ENCODE assay signal across 23 cellular contexts in genomic region chr12:128381537-128381936, GRCh38.
A peak's percentile ranks its signal among the peaks of the same experiment; 100 is the strongest.
DNase-seq lines count a peak whose midpoint lies in the region; ATAC-seq and TF ChIP-seq lines count a peak whose summit lies in the region.
"Had no signal": no experiment of that assay in that cellular context is flagged by ENCODE, and none has a peak within 500 bp of the region (broad histone marks: within the 10 kb centered on the region; RNA-seq: fewer than 3 reads in every experiment).

No MANE protein-coding gene starts in this region.

- H3K36me3 Mint-ChIP-seq in endodermal cell (ENCODE audit: low read depth), result no peaks in the 10 kb centered on the region
- H3K36me3 Mint-ChIP-seq in mesothelial cell of epicardium, result no peaks in the 10 kb centered on the region
- no peaks in the 10 kb centered on the region for H3K36me3 Mint-ChIP-seq in activated T-cell treated with anti-CD3 and anti-CD28 coated beads, Interleukin-2, amount 50 U/mL, for 4 hours (ENCODE audit: insufficient read depth)

- H2AK5ac ChIP-seq in trophoblast cell (ENCODE audit: low read length), result no peak overlapping the region

- no peak overlapping the region for H4K12ac ChIP-seq in trophoblast cell (ENCODE audit: low read depth, low read length)

- H4K8ac ChIP-seq in trophoblast cell (ENCODE audit: low read depth, low read length), result no peak overlapping the region

- H3K18ac ChIP-seq in trophoblast cell (ENCODE audit: low read length), result no peak overlapping the region

- H3K4ac ChIP-seq in trophoblast cell (ENCODE audit: low read depth, low read length), result no peak overlapping the region

- no peak overlapping the region for H3K27ac Mint-ChIP-seq in endodermal cell
- no peak overlapping the region for H3K27ac Mint-ChIP-seq in mesothelial cell of epicardium
- H3K27ac Mint-ChIP-seq: activated naive CD4-positive, alpha-beta T cell treated with anti-CD3 and anti-CD28 coated beads for 36 hours; B cell; dendritic cell treated with granulocyte-macrophage colony-stimulating factor and Interleukin-4, amounts not matched to agents 40 ng/mL and 50 ng/mL, for 4 days had no signal

- H2AFZ ChIP-seq in trophoblast cell (ENCODE audit: insufficient read depth, low read length, poor library complexity), result no peak overlapping the region

- H3K4me3 ChIP-seq in endodermal cell (ENCODE audit: low read length), result no peak overlapping the region
- H3K4me3 ChIP-seq in trophoblast cell (ENCODE audit: low read depth, low read length), result no peak overlapping the region
- H3K4me3 ChIP-seq: stomach had no signal

- H3K36me3 ChIP-seq in endodermal cell (ENCODE audit: control insufficient read depth, insufficient read depth, low read length), result no peaks in the 10 kb centered on the region
- H3K36me3 ChIP-seq in trophoblast cell (ENCODE audit: control insufficient read depth in 1 of 2, insufficient read depth in 2 of 2, low read length in 2 of 2), result no peaks in the 10 kb centered on the region
- H3K36me3 ChIP-seq: neutrophil, stomach had no signal

- DNase-seq in NCI-H82 (lab: John Stamatoyannopoulos, UW) (peak; percentile 81), endodermal cell (peak; percentile 79), mesothelial cell of epicardium (ENCODE audit: low spot score in 2 of 2, unreplicated experiment in 2 of 2) (no peak), substantia nigra (lab: John Stamatoyannopoulos, UW) (peak in 48 of 49 donors; percentile 6 to 79 (median 54)), trophoblast cell (no peak)
- no peak for DNase-seq in activated T-cell treated with anti-CD3 and anti-CD28 coated beads, Interleukin-2, amount 50 U/mL, for 4 hours
- DNase-seq: activated CD4-positive, alpha-beta T cell treated with anti-CD3 and anti-CD28 coated beads, Interleukin-2, amount 50 U/mL, for 4 hours; activated naive CD4-positive, alpha-beta T cell treated with anti-CD3 and anti-CD28 coated beads for 36 hours; GDM1; HCEC 1CT; IMR-90; mammary epithelial cell; NCI-H2029; NCI-H510A treated with DMSO at 0.1 percent for 48 hours; SHP77; stimulated activated CD4-positive, alpha-beta T cell treated with anti-CD3 and anti-CD28 coated beads, Interleukin-2, amount 100 ng/mL, for 24 hours; stomach had no signal

- H3K9me3 Mint-ChIP-seq in endodermal cell (peaks cover 2% of the 10 kb centered on the region), mesothelial cell of epicardium (no peaks in the 10 kb centered on the region)
- peaks cover 14% of the 10 kb centered on the region for H3K9me3 Mint-ChIP-seq in activated T-cell treated with anti-CD3 and anti-CD28 coated beads, Interleukin-2, amount 50 U/mL, for 4 hours
- H3K9me3 Mint-ChIP-seq: activated naive CD4-positive, alpha-beta T cell treated with anti-CD3 and anti-CD28 coated beads for 36 hours; dendritic cell treated with granulocyte-macrophage colony-stimulating factor and Interleukin-4, amounts not matched to agents 40 ng/mL and 50 ng/mL, for 4 days had no signal

- peak overlapping the region; percentile 74 for H3K27ac ChIP-seq in endodermal cell (ENCODE audit: low read depth, low read length)
- H3K27ac ChIP-seq in substantia nigra (ENCODE audit: low read depth, low read length, poor library complexity, severe bottlenecking), result peak overlapping the region; percentile 72
- H3K27ac ChIP-seq in trophoblast cell (ENCODE audit: low read depth, low read length), result no peak overlapping the region
- H3K27ac ChIP-seq: HL-60, neutrophil, stomach, VCaP had no signal

- no peaks in the 10 kb centered on the region for H3K79me2 ChIP-seq in trophoblast cell (ENCODE audit: control insufficient read depth, insufficient read depth, low read length, poor library complexity)

- H3K27me3 Mint-ChIP-seq in endodermal cell (ENCODE audit: insufficient read depth), result peaks cover 95% of the 10 kb centered on the region
- H3K27me3 Mint-ChIP-seq in mesothelial cell of epicardium (ENCODE audit: low read depth), result peaks cover 62% of the 10 kb centered on the region
- H3K27me3 Mint-ChIP-seq in activated T-cell treated with anti-CD3 and anti-CD28 coated beads, Interleukin-2, amount 50 U/mL, for 4 hours (ENCODE audit: low read depth), result no peaks in the 10 kb centered on the region
- H3K27me3 Mint-ChIP-seq: B cell had no signal

- 37 to 43% methylated on average over 5 to 11 of the region's 11 CpGs for WGBS in endodermal cell (ENCODE audit: insufficient coverage in 1 of 2, insufficient read length in 1 of 2), 2 experiments
- WGBS in trophoblast cell (ENCODE audit: extremely low coverage, insufficient coverage, insufficient read length), result no CpG with 5 or more reads among the region's 11 CpGs

- H2BK12ac ChIP-seq in trophoblast cell (ENCODE audit: low read length), result no peak overlapping the region

- TF ChIP-seq CTCF in endodermal cell (conservative IDR thresholded peaks at IDR 0.05), result no peak
- TF ChIP-seq CTCF in mesothelial cell of epicardium (IDR thresholded peaks at IDR 0.05; ENCODE audit: unreplicated experiment), result no peak

- no peak overlapping the region for H2BK5ac ChIP-seq in trophoblast cell (ENCODE audit: low read depth, low read length, poor library complexity)

- no peak overlapping the region for H3K23ac ChIP-seq in trophoblast cell (ENCODE audit: low read length)

- H3K4me3 Mint-ChIP-seq in endodermal cell (no peak overlapping the region), mesothelial cell of epicardium (peak overlapping the region; percentile 11)
- H3K4me3 Mint-ChIP-seq in activated T-cell treated with anti-CD3 and anti-CD28 coated beads, Interleukin-2, amount 50 U/mL, for 4 hours, result no peak overlapping the region
- H3K4me3 Mint-ChIP-seq: activated naive CD4-positive, alpha-beta T cell treated with anti-CD3 and anti-CD28 coated beads for 36 hours; B cell; dendritic cell treated with granulocyte-macrophage colony-stimulating factor and Interleukin-4, amounts not matched to agents 40 ng/mL and 50 ng/mL, for 4 days had no signal

- no peak for ATAC-seq in activated T-cell treated with anti-CD3 and anti-CD28 coated beads, Interleukin-2, amount 50 U/mL, for 4 hours
- ATAC-seq in GM19397 (IDR thresholded peaks at IDR 0.05; ENCODE audit: unreplicated experiment), result no peak

- no peak overlapping the region for H3K14ac ChIP-seq in trophoblast cell (ENCODE audit: low read length)

- H4K91ac ChIP-seq in trophoblast cell (ENCODE audit: low read depth, low read length), result no peak overlapping the region

- H3K9ac ChIP-seq in endodermal cell (ENCODE audit: extremely low read depth, low read length, poor library complexity, severe bottlenecking), result no peak overlapping the region
- H3K9ac ChIP-seq in trophoblast cell (ENCODE audit: low read length), result no peak overlapping the region

- H3K9me3 ChIP-seq in endodermal cell (ENCODE audit: control insufficient read depth, low read length) (peaks cover 7% of the 10 kb centered on the region), trophoblast cell (ENCODE audit: insufficient read depth, low read depth, low read length) (peaks cover 4% of the 10 kb centered on the region)
- H3K9me3 ChIP-seq: neutrophil had no signal

- H3K27me3 ChIP-seq in endodermal cell (ENCODE audit: control insufficient read depth, insufficient read depth, low read length, poor library complexity, severe bottlenecking) (peaks cover 88% of the 10 kb centered on the region), trophoblast cell (ENCODE audit: insufficient read depth, low read length) (no peaks in the 10 kb centered on the region)

- H3K4me1 ChIP-seq in endodermal cell (ENCODE audit: control insufficient read depth, insufficient read depth, low read length), result peaks cover 7% of the 10 kb centered on the region
- H3K4me1 ChIP-seq in trophoblast cell (ENCODE audit: control insufficient read depth in 1 of 2, insufficient read depth in 2 of 2, low read length in 2 of 2), result no peaks in the 10 kb centered on the region
- H3K4me1 ChIP-seq: stomach had no signal

- peaks cover 24% of the 10 kb centered on the region for H3K4me1 Mint-ChIP-seq in endodermal cell
- peaks cover 8% of the 10 kb centered on the region for H3K4me1 Mint-ChIP-seq in mesothelial cell of epicardium
- H3K4me1 Mint-ChIP-seq in activated T-cell treated with anti-CD3 and anti-CD28 coated beads, Interleukin-2, amount 50 U/mL, for 4 hours (ENCODE audit: low read depth), result no peaks in the 10 kb centered on the region
- H3K4me1 Mint-ChIP-seq: B cell had no signal

- no peaks in the 10 kb centered on the region for H3K79me1 ChIP-seq in trophoblast cell (ENCODE audit: low read length)

- H2BK120ac ChIP-seq in trophoblast cell (ENCODE audit: insufficient read depth, low read length, poor library complexity), result no peak overlapping the region

- no peak overlapping the region for H3K4me2 ChIP-seq in trophoblast cell (ENCODE audit: low read length)

Comparison
In these comparisons a context has a peak if more than half of its experiments do, and no peak if none do; other contexts are left out.
1. DNase-seq: peak in NCI-H82 (single experiment), endodermal cell (single experiment) and substantia nigra (48 of 49); none in mesothelial cell of epicardium (0 of 2), trophoblast cell (0 of 2) and activated T-cell treated with anti-CD3 and anti-CD28 coated beads, Interleukin-2, amount 50 U/mL, for 4 hours (single experiment).